ENCODE assay signal across 9 cellular contexts in genomic region chr1:31239653-31240241, GRCh38. TPM values are rescaled to one million over a fixed set of nuclear protein-coding genes. Genes with fewer than 3 reads are reported as not detected.
DNase-seq lines count a peak whose midpoint lies in the region; ATAC-seq, FAIRE-seq and TF ChIP-seq lines count a peak whose summit lies in the region.
"Had no signal": no experiment of that assay in that cellular context is flagged by ENCODE, and none has a peak within 500 bp of the region (broad histone marks: within the 10 kb centered on the region; RNA-seq: fewer than 3 reads in every experiment).

TSS of gene NKAIN1 (minus strand) at chr1:31239887. CDS start at chr1:31239547, 340 bp downstream.

- TF ChIP-seq CTCF in K562 (IDR thresholded peaks at IDR 0.05 in 2 of 3, conservative IDR thresholded peaks at IDR 0.05 in 1 of 3; ENCODE audit: insufficient read depth in 2 of 3, low read depth in 1 of 3, low read length in 3 of 3) (no peak), keratinocyte (optimal IDR thresholded peaks at IDR 0.05 in 1 of 3, IDR thresholded peaks at IDR 0.05 in 1 of 3, conservative IDR thresholded peaks at IDR 0.05 in 1 of 3; ENCODE audit: extremely low read depth in 1 of 3, insufficient read depth in 2 of 3, low read length in 3 of 3) (no peak)

- H2AFZ ChIP-seq in K562 (ENCODE audit: low read depth, low read length): no peak within 1 kb of the TSS
- no peak within 1 kb of the TSS for H2AFZ ChIP-seq in keratinocyte (ENCODE audit: control insufficient read depth, low read length)

- no peak within 1 kb of the TSS for H3K4me3 ChIP-seq in CD4-positive, alpha-beta memory T cell (ENCODE audit: low read length in 2 of 2)
- no peak within 1 kb of the TSS; the same call in 1 of the 2 replicates for H3K4me3 ChIP-seq in K562
- H3K4me3 ChIP-seq in keratinocyte (ENCODE audit: control insufficient read depth in 2 of 3, extremely low read depth in 1 of 3, insufficient read depth in 2 of 3, low read depth in 1 of 3, low read length in 3 of 3): peak within 1 kb of the TSS; percentile 0 to 43 (median 38)

- BruUV-seq in K562 (replicated peaks; lab: Mats Ljungman, UMichigan): no TSS peak

- TF ChIP-seq RAD21 in K562 (CRISPR knock-in tag; conservative IDR thresholded peaks at IDR 0.05 in 1 of 2, IDR thresholded peaks at IDR 0.05 in 1 of 2): no peak

- peak within 1 kb of the TSS; percentile 49 to 79 (median 68) for H3K4me3 Mint-ChIP-seq in CD4-positive, alpha-beta memory T cell

- no peaks in the 10 kb centered on the region for H3K4me1 ChIP-seq in CD4-positive, alpha-beta memory T cell (ENCODE audit: insufficient read depth, low read length)
- H3K4me1 ChIP-seq in K562 (replicated peaks in 1 of 2; ENCODE audit: control insufficient read depth in 2 of 2, insufficient read depth in 2 of 2, low read length in 2 of 2) (peaks cover 0 to 10% of the 10 kb centered on the region in 2 experiments; a peak in 2 of 5 replicates), keratinocyte (ENCODE audit: control insufficient read depth, extremely low read depth, insufficient read depth, low read length) (no peaks in the 10 kb centered on the region)

- H3K27ac ChIP-seq in CD4-positive, alpha-beta memory T cell (ENCODE audit: low read depth, low read length): no peak within 1 kb of the TSS
- H3K27ac ChIP-seq in K562 (ENCODE audit: extremely low read depth, low read depth, low read length) (no peak within 1 kb of the TSS), keratinocyte (ENCODE audit: control insufficient read depth, insufficient read depth, low read length) (no peak within 1 kb of the TSS), substantia nigra (ENCODE audit: low read depth, low read length, poor library complexity, severe bottlenecking) (peak within 1 kb of the TSS; percentile 74)

- H3K79me2 ChIP-seq in K562 (ENCODE audit: control insufficient read depth, insufficient read depth, low read length) (no peaks in the 10 kb centered on the region), keratinocyte (ENCODE audit: control insufficient read depth, insufficient read depth, low read length) (no peaks in the 10 kb centered on the region)

- no peaks in the 10 kb centered on the region for H3K36me3 Mint-ChIP-seq in CD4-positive, alpha-beta memory T cell

- intact Hi-C loops in CD4-positive, alpha-beta memory T cell (cut with micrococcal nuclease): no loop called here
- intact Hi-C loops in K562 (cut with micrococcal nuclease): no loop called here

- TF ChIP-seq EP300 in K562 (IDR thresholded peaks at IDR 0.05; ENCODE audit: low read length): no peak

- no peak within 1 kb of the TSS for H3K9ac ChIP-seq in K562 (ENCODE audit: insufficient read depth in 1 of 2, low read depth in 2 of 2, low read length in 2 of 2)
- no peak within 1 kb of the TSS for H3K9ac ChIP-seq in keratinocyte (ENCODE audit: control insufficient read depth, extremely low read depth, insufficient read depth, low read length)

- FAIRE-seq in K562 (lab: Jason Lieb, UNC): peak; percentile 26
- no peak for FAIRE-seq in keratinocyte (lab: Jason Lieb, UNC)

- H3K9me3 ChIP-seq in CD4-positive, alpha-beta memory T cell (ENCODE audit: control insufficient read depth in 1 of 2, low read length in 2 of 2): no peaks in the 10 kb centered on the region
- H3K9me3 ChIP-seq in K562 (replicated peaks; ENCODE audit: control insufficient read depth, insufficient read depth, low read depth, low read length) (no peaks in the 10 kb centered on the region; the same call in 1 of the 2 replicates), keratinocyte (ENCODE audit: control insufficient read depth, low read depth, low read length) (no peaks in the 10 kb centered on the region)

- CTCF ChIA-PET in CD4-positive, alpha-beta memory T cell (lab: Charles Lee; ENCODE audit: partially characterized antibody): no interaction called here
- CTCF ChIA-PET in K562 (lab: Yijun Ruan, JAX; ENCODE audit: low intra/inter-chr PET ratio): no interaction called here

- POLR2A ChIA-PET in CD4-positive, alpha-beta memory T cell (lab: Charles Lee; ENCODE audit: partially characterized antibody): no interaction called here
- POLR2A ChIA-PET in K562 (lab: Yijun Ruan, JAX): no interaction called here

- H3K4me2 ChIP-seq in K562 (ENCODE audit: insufficient read depth, low read length) (no peak within 1 kb of the TSS), keratinocyte (ENCODE audit: control insufficient read depth, extremely low read depth, insufficient read depth, low read depth, low read length) (peak within 1 kb of the TSS; percentile 58)

- in situ Hi-C loops in K562 (cut with MboI): no loop called here

- H3K27ac Mint-ChIP-seq in CD4-positive, alpha-beta memory T cell: no peak within 1 kb of the TSS

- H4K20me1 ChIP-seq in K562 (replicated peaks; ENCODE audit: control insufficient read depth, insufficient read depth, low read length) (peaks cover 14% of the 10 kb centered on the region), keratinocyte (ENCODE audit: control insufficient read depth, extremely low read depth, insufficient read depth, low read length) (peaks cover 3% of the 10 kb centered on the region)

- H3K9me1 ChIP-seq in K562 (ENCODE audit: control insufficient read depth, insufficient read depth, low read length) (no peaks in the 10 kb centered on the region), keratinocyte (ENCODE audit: control insufficient read depth, extremely low read depth, insufficient read depth, low read length) (peaks cover 2% of the 10 kb centered on the region)

- H3K27me3 ChIP-seq in CD4-positive, alpha-beta memory T cell (ENCODE audit: insufficient read depth, low read length): peaks cover 27% of the 10 kb centered on the region
- H3K27me3 ChIP-seq in K562 (ENCODE audit: control insufficient read depth in 2 of 2, insufficient read depth in 2 of 2, low read length in 2 of 2) (peaks cover 69 to 76% of the 10 kb centered on the region in 2 experiments), keratinocyte (ENCODE audit: control insufficient read depth, extremely low read depth, insufficient read depth, low read length) (peaks cover 52% of the 10 kb centered on the region)

- dilution Hi-C loops in keratinocyte (cut with MboI; ENCODE audit: extremely low pct_ligation_motif_present, low sequenced_read_pairs): no loop called here

- WGBS in K562 (ENCODE audit: insufficient coverage, low coverage, missing lambda C conversion rate): 3% methylated on average over 47 of the region's 57 CpGs

- no peak for DNase-seq in CD4-positive, alpha-beta memory T cell
- DNase-seq in M059J (ENCODE audit: low read depth) (peak; percentile 51), K562 (ENCODE audit: extremely low read depth in 1 of 4, low spot score in 3 of 4) (peak in 3 of 4 experiments; percentile 18 to 44 (median 43)), keratinocyte (ENCODE audit: low read depth, low spot score) (no peak), substantia nigra (lab: John Stamatoyannopoulos, UW) (peak in 21 of 49 donors; percentile 5 to 73 (median 23))
- no peak for DNase-seq in stimulated activated CD4-positive, alpha-beta T cell treated with anti-CD3 and anti-CD28 coated beads, Interleukin-4, amount 100 ng/mL, for 24 hours

- H3K9me3 Mint-ChIP-seq in CD4-positive, alpha-beta memory T cell: peaks cover 0 to 3% (median 0%) of the 10 kb centered on the region in 8 donors

- H3K4me1 Mint-ChIP-seq in CD4-positive, alpha-beta memory T cell: peaks cover 3 to 22% (median 12%) of the 10 kb centered on the region in 4 donors

- TF ChIP-seq POLR2A in K562 (conservative IDR thresholded peaks at IDR 0.05): no peak

- H3K27me3 Mint-ChIP-seq in CD4-positive, alpha-beta memory T cell: peaks cover 34 to 39% of the 10 kb centered on the region in 2 donors

- no peaks in the 10 kb centered on the region for H3K36me3 ChIP-seq in CD4-positive, alpha-beta memory T cell (ENCODE audit: insufficient read depth, low read length)
- H3K36me3 ChIP-seq in K562 (ENCODE audit: control insufficient read depth, insufficient read depth, low read length) (no peaks in the 10 kb centered on the region), keratinocyte (ENCODE audit: control insufficient read depth in 2 of 2, extremely low read depth in 1 of 2, insufficient read depth in 2 of 2, low read length in 2 of 2) (no peaks in the 10 kb centered on the region)

- ATAC-seq in K562 (peak; percentile 53), GM21390 (IDR thresholded peaks at IDR 0.05; ENCODE audit: unreplicated experiment) (no peak), HG02970 (IDR thresholded peaks at IDR 0.05; ENCODE audit: low FRiP score, unreplicated experiment) (no peak)

RNA-seq across cellular contexts. Expression of gene NKAIN1, which starts in this region (rescaled TPM):
- total RNA-seq in CD4-positive, alpha-beta memory T cell: not detected
- polyA plus RNA-seq in CD4-positive, alpha-beta memory T cell: not detected
- total RNA-seq in M059J (2014; rRNA removed; shearing (Covaris generic)): 0.12 and 2.8 TPM in 2 replicates
- 0.12 TPM in 1 of 2 replicates, not detected in the other for total RNA-seq in K562 (2011; cell fraction: chromatin; rRNA removed; ENCODE audit: low replicate concordance)
- 0.17 TPM in 1 of 2 replicates, not detected in the other for total RNA-seq in K562 (2011; cell fraction: nucleolus; rRNA removed)
- total RNA-seq in K562 (2011; cell fraction: nucleoplasm; rRNA removed): not detected in 2 replicates
- total RNA-seq in K562 (2014; rRNA removed): 0.05 TPM in 1 of 2 replicates, not detected in the other
- not detected in 2 replicates for total RNA-seq in K562 (2014; rRNA removed; fragmentation: Illumina TruSeq; extraction: Trizol)
- total RNA-seq in K562 (2015; rRNA removed; fragmentation: Illumina TruSeq; extraction: Trizol): 0.08 TPM in 1 of 2 replicates, not detected in the other
- 0.22 TPM in 1 of 2 replicates, not detected in the other for total RNA-seq in K562 (2021)
- polyA plus RNA-seq in K562 (2011; rRNA removed): 0.04 TPM in 2 replicates
- 0.04 and 0.06 TPM in 2 replicates for polyA plus RNA-seq in K562 (2011; cell fraction: cytosol; rRNA removed)
- not detected in 2 replicates for polyA plus RNA-seq in K562 (2011; cell fraction: nucleus; rRNA removed)
- 0.06 and 0.08 TPM in 2 replicates for polyA plus RNA-seq in K562 (2012)
- 0.07 and 0.13 TPM in 2 replicates for polyA plus RNA-seq in K562 (2014; fragmentation: Illumina TruSeq; extraction: Trizol)
- polyA plus RNA-seq in K562 (2014; fragmentation: Nextera tagmentation; extraction: Ambion mirVana): under 1 TPM in 1 of 2 experiments, not detected in 1; 0.03 TPM
- 0.04 TPM in 1 of 2 replicates, not detected in the other for polyA plus RNA-seq in K562 (2014; rRNA removed)
- not detected in 2 replicates for polyA minus RNA-seq in K562 (2011; rRNA and poly(A)+ RNA removed)
- not detected in 2 replicates for polyA minus RNA-seq in K562 (2011; cell fraction: cytosol; rRNA and poly(A)+ RNA removed)
- polyA minus RNA-seq in K562 (2011; cell fraction: nucleus; rRNA and poly(A)+ RNA removed): 0.13 TPM in 1 of 2 replicates, not detected in the other
- 0.04 TPM in 1 of 3 replicates, not detected in the others for polyA plus RNA-seq in keratinocyte
- polyA plus RNA-seq in keratinocyte (2011; ENCODE audit: low read depth): not detected
- polyA plus RNA-seq in keratinocyte (2011; cell fraction: cytosol; rRNA removed): not detected in 2 replicates
- polyA plus RNA-seq in keratinocyte (2011; cell fraction: nucleus; rRNA removed): 0.04 TPM in 1 of 2 replicates, not detected in the other
- 0.10 TPM in 1 of 2 replicates, not detected in the other for polyA plus RNA-seq in keratinocyte (2012; ENCODE audit: low replicate concordance)
- 0.13 TPM in 1 of 3 replicates, not detected in the others for polyA minus RNA-seq in keratinocyte
- not detected for polyA minus RNA-seq in keratinocyte (2011; cell fraction: cytosol; rRNA and poly(A)+ RNA removed)
- polyA minus RNA-seq in keratinocyte (2011; cell fraction: nucleus; rRNA and poly(A)+ RNA removed): not detected in 2 replicates
- total RNA-seq: liver had no signal
- polyA plus RNA-seq: liver had no signal

Comparison
In these comparisons a context has a peak if more than half of its experiments do, and no peak if none do; other contexts are left out.
1. Peak in DNase-seq and ATAC-seq in K562; RNA of the gene not detected or under 1 TPM.
2. H3K4me3 ChIP-seq: peak in keratinocyte (3 of 3); none in CD4-positive, alpha-beta memory T cell (0 of 2) and K562 (single experiment).